In genomic region chr21:35505067-35505466, GRCh38 we compare ENCODE assay signal across 25 cellular contexts.
DNase-seq lines count a peak whose midpoint lies in the region; ATAC-seq, FAIRE-seq and TF ChIP-seq lines count a peak whose summit lies in the region.
"Had no signal": no experiment of that assay in that cellular context is flagged by ENCODE, and none has a peak within 500 bp of the region (broad histone marks: within the 10 kb centered on the region; RNA-seq: fewer than 3 reads in every experiment).

No MANE protein-coding gene starts in this region.

- no peaks in the 10 kb centered on the region for H3K27me3 ChIP-seq in GM23338 (ENCODE audit: insufficient read depth)
- no peaks in the 10 kb centered on the region for H3K27me3 ChIP-seq in H1 (replicated peaks in 1 of 4; ENCODE audit: control insufficient read depth in 3 of 4, extremely low read depth in 1 of 4, insufficient read depth in 3 of 4, low read length in 3 of 4)
- no peaks in the 10 kb centered on the region for H3K27me3 ChIP-seq in smooth muscle cell (ENCODE audit: low read depth)
- H3K27me3 ChIP-seq: SJSA1 had no signal

- H3K27ac ChIP-seq in GM23338 (ENCODE audit: low read depth) (no peak overlapping the region), H1 (ENCODE audit: low read depth, low read length) (no peak overlapping the region), smooth muscle cell (ENCODE audit: low read depth) (peak overlapping the region; percentile 80)
- H3K27ac ChIP-seq: A549, GM23248, SJSA1 had no signal

- no peaks in the 10 kb centered on the region for H3K27me3 Mint-ChIP-seq in stimulated activated naive CD8-positive, alpha-beta T cell treated with anti-CD3 and anti-CD28 coated beads, Interleukin-15, amount 100 ng/mL, for 72 hours
- peaks cover 7% of the 10 kb centered on the region for H3K27me3 Mint-ChIP-seq in GM23338 (ENCODE audit: insufficient read depth, low read depth, poor library complexity)

- no peak for ATAC-seq in stimulated activated naive CD8-positive, alpha-beta T cell treated with anti-CD3 and anti-CD28 coated beads, Interleukin-15, amount 100 ng/mL, for 72 hours
- no peak for ATAC-seq in stimulated activated naive CD8-positive, alpha-beta T cell treated with anti-CD3 and anti-CD28 coated beads, Interleukin-15, Interleukin-2, amounts not matched to agents 100 U/mL and 50 U/mL, for 24 hours
- ATAC-seq in GM23338 = peak; percentile 28
- ATAC-seq: A549, HCT116, PC-3, Right ventricle myocardium inferior had no signal

- POLR2A ChIA-PET in H1 (lab: Charles Lee; ENCODE audit: partially characterized antibody) = no interaction called here

- H2BK5ac ChIP-seq in H1 (ENCODE audit: low read depth, low read length) = no peak overlapping the region

- no peak overlapping the region for H4K5ac ChIP-seq in H1 (ENCODE audit: insufficient read length, low read depth, low read length)

- no peak overlapping the region for H2BK15ac ChIP-seq in H1 (ENCODE audit: low read length)

- H3K36me3 Mint-ChIP-seq in GM23338 (ENCODE audit: low read depth) = peaks cover 4% of the 10 kb centered on the region; the same call in 2 of the 3 replicates
- H3K36me3 Mint-ChIP-seq: CD14-positive monocyte had no signal

- no peak overlapping the region for H3K4me3 ChIP-seq in GM23338
- H3K4me3 ChIP-seq in H1 (ENCODE audit: extremely low read depth in 1 of 4, insufficient read depth in 2 of 4, low read depth in 3 of 4, low read length in 4 of 4) = no peak overlapping the region
- H3K4me3 ChIP-seq in smooth muscle cell = no peak overlapping the region
- H3K4me3 ChIP-seq: A549, GM23248, SJSA1 had no signal

- H3K9ac ChIP-seq in H1 (replicated peaks in 1 of 4; ENCODE audit: extremely low read depth in 1 of 4, low read depth in 3 of 4, low read length in 3 of 4) = no peak overlapping the region
- H3K9ac ChIP-seq in smooth muscle cell (ENCODE audit: low read depth) = no peak overlapping the region
- H3K9ac ChIP-seq: GM23248 had no signal

- H4K91ac ChIP-seq in H1 (replicated peaks; ENCODE audit: insufficient read length, low read length) = peak overlapping the region; percentile 42

- peak overlapping the region; percentile 36 to 64 for H3K27ac Mint-ChIP-seq in stimulated activated naive CD8-positive, alpha-beta T cell treated with anti-CD3 and anti-CD28 coated beads, Interleukin-15, amount 100 ng/mL, for 72 hours
- H3K27ac Mint-ChIP-seq in GM23338 = no peak overlapping the region
- H3K27ac Mint-ChIP-seq: CD14-positive monocyte had no signal

- 0 out of 2 replicates have a peak overlapping the region, but pooled peaks have one; percentile 71 for H2AK5ac ChIP-seq in H1 (ENCODE audit: low read depth, low read length)

- DNase-seq in stimulated activated naive CD8-positive, alpha-beta T cell treated with anti-CD3 and anti-CD28 coated beads, Interleukin-15, amount 100 ng/mL, for 72 hours = no peak
- no peak for DNase-seq in stimulated activated naive CD8-positive, alpha-beta T cell treated with anti-CD3 and anti-CD28 coated beads, Interleukin-15, Interleukin-2, amounts not matched to agents 100 U/mL and 50 U/mL, for 24 hours
- peak; percentile 11 for DNase-seq in GM23338 (ENCODE audit: low spot score)
- no peak for DNase-seq in H1 (ENCODE audit: low read depth in 1 of 2, low spot score in 2 of 2)
- DNase-seq in smooth muscle cell (lab: John Stamatoyannopoulos, UW; ENCODE audit: unreplicated experiment) = no peak
- DNase-seq in stimulated activated CD4-positive, alpha-beta T cell treated with anti-CD3 and anti-CD28 coated beads, Interleukin-4, amount 100 ng/mL, for 1 hour = no peak
- no peak for DNase-seq in H54 (ENCODE audit: insufficient read length, low spot score)
- no peak for DNase-seq in SIG-M5 (lab: John Stamatoyannopoulos, UW)
- DNase-seq: GM23248, NCI-H1092, NCI-H1436, NCI-H187, NCI-H2081 treated with DMSO at 0.1 percent for 48 hours, NCI-H2171, NCI-H226, NCI-H524, NCI-H774, PC-3 had no signal

- TF ChIP-seq CTCF in GM23338 (conservative IDR thresholded peaks at IDR 0.05; ENCODE audit: low read depth in 2 of 2) (no peak), H1 (IDR thresholded peaks at IDR 0.05; ENCODE audit: control extremely low read depth in 1 of 3, insufficient read depth in 1 of 3, low read depth in 1 of 3, low read length in 3 of 3) (no peak), smooth muscle cell (IDR thresholded peaks at IDR 0.05; ENCODE audit: borderline replicate concordance, insufficient read depth, poor library complexity, severe bottlenecking) (no peak)

- CTCF ChIA-PET in H1 (lab: Charles Lee; ENCODE audit: partially characterized antibody) = interaction anchor here (1.0 kb wide), 1 partner anchor 67 kb away, joined by 8 read pairs; no protein-coding TSS in a partner anchor

- TF ChIP-seq RAD21 in H1 (IDR thresholded peaks at IDR 0.05 in 1 of 2, conservative IDR thresholded peaks at IDR 0.05 in 1 of 2; ENCODE audit: low read depth in 2 of 2, low read length in 2 of 2) = no peak

- no peaks in the 10 kb centered on the region for H4K20me1 ChIP-seq in GM23338 (replicated peaks; ENCODE audit: insufficient read depth)
- H4K20me1 ChIP-seq in H1 (replicated peaks in 1 of 2; ENCODE audit: control insufficient read depth in 1 of 2, insufficient read depth in 2 of 2, low read length in 2 of 2) = no peaks in the 10 kb centered on the region
- no peaks in the 10 kb centered on the region for H4K20me1 ChIP-seq in smooth muscle cell (ENCODE audit: low read depth)

- H3K23me2 ChIP-seq in H1 (ENCODE audit: low read depth, low read length) = no peaks in the 10 kb centered on the region

- no peak overlapping the region for H3K4ac ChIP-seq in H1 (replicated peaks; ENCODE audit: insufficient read length, low read depth, low read length)

- peaks cover 0 to 5% of the 10 kb centered on the region in 2 donors for H3K9me3 Mint-ChIP-seq in stimulated activated naive CD8-positive, alpha-beta T cell treated with anti-CD3 and anti-CD28 coated beads, Interleukin-15, amount 100 ng/mL, for 72 hours
- peaks cover 8% of the 10 kb centered on the region for H3K9me3 Mint-ChIP-seq in GM23338
- H3K9me3 Mint-ChIP-seq: CD14-positive monocyte had no signal

- no peak overlapping the region for H3K18ac ChIP-seq in H1 (ENCODE audit: extremely low read depth, low read length)

- H3F3A ChIP-seq in GM23338 (replicated peaks; ENCODE audit: low read depth) (no peaks in the 10 kb centered on the region), smooth muscle cell (ENCODE audit: low read depth) (peaks cover 8% of the 10 kb centered on the region)

- H2BK12ac ChIP-seq in H1 (ENCODE audit: low read depth, low read length) = peak overlapping the region; percentile 77; the same call in 1 of the 2 replicates

- H3K56ac ChIP-seq in H1 (replicated peaks; ENCODE audit: insufficient read length, low read depth, low read length) = no peak overlapping the region

- H3K23ac ChIP-seq in H1 (ENCODE audit: insufficient read length) = no peak overlapping the region

- FAIRE-seq in H1 (lab: Jason Lieb, UNC) (no peak), H54 (lab: Jason Lieb, UNC) (no peak)
- FAIRE-seq: A549, D721Med, GM18507 had no signal

- peak overlapping the region; percentile 57 for H2BK120ac ChIP-seq in H1 (replicated peaks; ENCODE audit: low read depth, low read length)

- H3K4me3 Mint-ChIP-seq in stimulated activated naive CD8-positive, alpha-beta T cell treated with anti-CD3 and anti-CD28 coated beads, Interleukin-15, amount 100 ng/mL, for 72 hours = no peak overlapping the region
- no peak overlapping the region for H3K4me3 Mint-ChIP-seq in GM23338
- H3K4me3 Mint-ChIP-seq: CD14-positive monocyte had no signal

- no peak overlapping the region for H3K14ac ChIP-seq in H1 (ENCODE audit: insufficient read length)

- peaks cover 26% of the 10 kb centered on the region for H3K4me1 Mint-ChIP-seq in stimulated activated naive CD8-positive, alpha-beta T cell treated with anti-CD3 and anti-CD28 coated beads, Interleukin-15, amount 100 ng/mL, for 72 hours
- peaks cover 64% of the 10 kb centered on the region for H3K4me1 Mint-ChIP-seq in GM23338

- peaks cover 58% of the 10 kb centered on the region for H3K4me1 ChIP-seq in GM23338 (ENCODE audit: insufficient read depth)
- H3K4me1 ChIP-seq in H1 (replicated peaks in 1 of 4; ENCODE audit: control insufficient read depth in 3 of 4, insufficient read depth in 4 of 4, low read length in 3 of 4) = peaks cover 8 to 29% (median 20%) of the 10 kb centered on the region in 4 experiments
- peaks cover 20% of the 10 kb centered on the region for H3K4me1 ChIP-seq in smooth muscle cell (ENCODE audit: low read depth)
- H3K4me1 ChIP-seq: A549 had no signal

- H3K4me2 ChIP-seq in GM23338 (0 out of 2 replicates have a peak overlapping the region, but pooled peaks have one; percentile 16), H1 (ENCODE audit: insufficient read depth in 1 of 2, low read depth in 2 of 2, low read length in 2 of 2) (0 out of 4 replicates have a peak overlapping the region, but pooled peaks of 1 of the 2 experiments have one; percentile 25), smooth muscle cell (no peak overlapping the region)
- H3K4me2 ChIP-seq: A549 had no signal

- no peak for TF ChIP-seq EP300 in H1 (IDR thresholded peaks at IDR 0.05; ENCODE audit: borderline replicate concordance in 1 of 2, low read depth in 2 of 2, low read length in 2 of 2)

- 54% methylated on average over 5 of the region's 5 CpGs; no CpG with 5 or more reads in 1 of the 2 experiments for WGBS in H1 (ENCODE audit: extremely low coverage in 1 of 2, insufficient coverage in 1 of 2, insufficient read length in 1 of 2, insufficient replicate concordance in 2 of 2, low coverage in 1 of 2, low lambda C conversion rate in 2 of 2, missing lambda C conversion rate in 1 of 2), 2 experiments
- WGBS in smooth muscle cell (ENCODE audit: low lambda C conversion rate) = 74% methylated on average over 5 of the region's 5 CpGs

- no peak overlapping the region for H4K8ac ChIP-seq in H1 (ENCODE audit: extremely low read depth, insufficient read depth, low read length)

- H3K9me2 ChIP-seq in GM23338 (ENCODE audit: insufficient read depth) = peaks cover 9% of the 10 kb centered on the region

- no peaks in the 10 kb centered on the region for H3K79me2 ChIP-seq in GM23338 (replicated peaks; ENCODE audit: insufficient read depth)
- no peaks in the 10 kb centered on the region for H3K79me2 ChIP-seq in H1 (ENCODE audit: control insufficient read depth in 1 of 2, insufficient read depth in 2 of 2, low read length in 2 of 2)
- H3K79me2 ChIP-seq in smooth muscle cell (ENCODE audit: low read depth) = no peaks in the 10 kb centered on the region

- TF ChIP-seq POLR2A in H1 (IDR thresholded peaks at IDR 0.05; ENCODE audit: control extremely low read depth in 1 of 2, low read depth in 2 of 2, low read length in 2 of 2) (no peak), H54 (IDR thresholded peaks at IDR 0.05; ENCODE audit: low read depth, low read length) (no peak)

- no peaks in the 10 kb centered on the region for H3K79me1 ChIP-seq in H1 (ENCODE audit: low read depth, low read length)

- H2BK20ac ChIP-seq in H1 (ENCODE audit: low read length) = peak overlapping the region; percentile 96; the same call in 1 of the 2 replicates

- H3K36me3 ChIP-seq in GM23338 (ENCODE audit: insufficient read depth) (no peaks in the 10 kb centered on the region), H1 (ENCODE audit: control insufficient read depth in 2 of 4, insufficient read depth in 4 of 4, low read length in 3 of 4) (no peaks in the 10 kb centered on the region; a peak in 1 of 8 replicates), smooth muscle cell (ENCODE audit: low read depth) (no peaks in the 10 kb centered on the region)
- H3K36me3 ChIP-seq: SJSA1 had no signal

- H2AFZ ChIP-seq in GM23338 = no peak overlapping the region
- H2AFZ ChIP-seq in H1 (ENCODE audit: low read length) = no peak overlapping the region
- no peak overlapping the region for H2AFZ ChIP-seq in smooth muscle cell (ENCODE audit: low read depth)

- no peaks in the 10 kb centered on the region for H3K9me3 ChIP-seq in H1 (ENCODE audit: insufficient read depth in 2 of 2, low read depth in 1 of 2, low read length in 1 of 2)
- no peaks in the 10 kb centered on the region for H3K9me3 ChIP-seq in smooth muscle cell (replicated peaks; ENCODE audit: low read depth)
- H3K9me3 ChIP-seq: A549, SJSA1 had no signal
